Comparison of ENCODE assay signal across 13 cellular contexts in genomic region chr10:51137741-51138529, GRCh38.
A peak's percentile ranks its signal among the peaks of the same experiment; 100 is the strongest.
DNase-seq lines count a peak whose midpoint lies in the region; ATAC-seq and TF ChIP-seq lines count a peak whose summit lies in the region.
"Had no signal": no experiment of that assay in that cellular context is flagged by ENCODE, and none has a peak within 500 bp of the region (broad histone marks: within the 10 kb centered on the region; RNA-seq: fewer than 3 reads in every experiment).

No MANE protein-coding gene starts in this region.

- ATAC-seq in GM18517 (IDR thresholded peaks at IDR 0.05; ENCODE audit: unreplicated experiment): peak; percentile 59
- ATAC-seq in HG02970 (IDR thresholded peaks at IDR 0.05; ENCODE audit: low FRiP score, unreplicated experiment): peak; percentile 45

- no peak overlapping the region for H3K27ac Mint-ChIP-seq in glutamatergic neuron (ENCODE audit: unreplicated experiment)
- H3K27ac Mint-ChIP-seq: nephron progenitor cell had no signal

- H3K4me3 Mint-ChIP-seq in glutamatergic neuron (ENCODE audit: unreplicated experiment): no peak overlapping the region
- H3K4me3 Mint-ChIP-seq: nephron progenitor cell had no signal

- TF ChIP-seq CTCF in colonic mucosa (IDR thresholded peaks at IDR 0.05) (no peak), glutamatergic neuron (IDR thresholded peaks at IDR 0.05; ENCODE audit: partially characterized antibody, unreplicated experiment) (no peak)

- H3K27ac ChIP-seq in colonic mucosa: no peak overlapping the region
- H3K27ac ChIP-seq: esophagus muscularis mucosa had no signal

- H3K36me3 ChIP-seq in adipocyte (ENCODE audit: control insufficient read depth, insufficient read depth, low read length, severe bottlenecking) (no peaks in the 10 kb centered on the region), colonic mucosa (no peaks in the 10 kb centered on the region)
- H3K36me3 ChIP-seq: esophagus muscularis mucosa had no signal

- peaks cover 2% of the 10 kb centered on the region for H3K9me3 Mint-ChIP-seq in glutamatergic neuron (ENCODE audit: unreplicated experiment)
- H3K9me3 Mint-ChIP-seq: nephron progenitor cell had no signal

- intact Hi-C loops in colonic mucosa (cut with DNase I): no loop called here

- DNase-seq in adipocyte (ENCODE audit: low read depth) (peak; percentile 35), myocyte (ENCODE audit: low read depth) (peak; percentile 11), colonic mucosa (no peak), glutamatergic neuron (no peak), GM19238 (ENCODE audit: insufficient read length, low spot score) (no peak)
- DNase-seq in effector CD4-positive, alpha-beta T cell: no peak
- DNase-seq: activated T-cell treated with anti-CD3 and anti-CD28 coated beads, Interleukin-2, amount 50 U/mL, for 1 hour; NCI-H2227 treated with DMSO at 0.1 percent for 48 hours; nephron progenitor cell; SHP77 had no signal

- no peaks in the 10 kb centered on the region for H3K36me3 Mint-ChIP-seq in glutamatergic neuron (ENCODE audit: unreplicated experiment)

- H3K4me3 ChIP-seq in adipocyte (ENCODE audit: low read length) (peak overlapping the region; percentile 52), colonic mucosa (no peak overlapping the region)
- H3K4me3 ChIP-seq: esophagus muscularis mucosa had no signal

- no peaks in the 10 kb centered on the region for H3K27me3 ChIP-seq in adipocyte (replicated peaks; ENCODE audit: control insufficient read depth, insufficient read depth, low read length)
- no peaks in the 10 kb centered on the region for H3K27me3 ChIP-seq in colonic mucosa
- H3K27me3 ChIP-seq: esophagus muscularis mucosa had no signal

- H3K9me3 ChIP-seq in adipocyte (ENCODE audit: control insufficient read depth, low read length): no peaks in the 10 kb centered on the region
- H3K9me3 ChIP-seq in colonic mucosa: no peaks in the 10 kb centered on the region
- H3K9me3 ChIP-seq: esophagus muscularis mucosa had no signal

- H3K9ac ChIP-seq in adipocyte (ENCODE audit: low read length) (peak overlapping the region; percentile 32), colonic mucosa (ENCODE audit: low read depth in 2 of 2, low read length in 2 of 2) (no peak overlapping the region)

- H3K4me1 ChIP-seq in adipocyte (ENCODE audit: control insufficient read depth, insufficient read depth, low read length) (peaks cover 21% of the 10 kb centered on the region), colonic mucosa (no peaks in the 10 kb centered on the region)

- H3K4me1 Mint-ChIP-seq in glutamatergic neuron (ENCODE audit: low read depth, unreplicated experiment): peaks cover 2% of the 10 kb centered on the region
- H3K4me1 Mint-ChIP-seq: nephron progenitor cell had no signal

- H3K27me3 Mint-ChIP-seq in glutamatergic neuron (ENCODE audit: unreplicated experiment): no peaks in the 10 kb centered on the region

Comparison
In these comparisons a context has a peak if more than half of its experiments do, and no peak if none do; other contexts are left out.
1. DNase-seq: peak in adipocyte (single experiment) and myocyte (single experiment); none in colonic mucosa (single experiment), effector CD4-positive, alpha-beta T cell (single experiment), glutamatergic neuron (single experiment) and GM19238 (single experiment).